In the genomic region with DNA sequence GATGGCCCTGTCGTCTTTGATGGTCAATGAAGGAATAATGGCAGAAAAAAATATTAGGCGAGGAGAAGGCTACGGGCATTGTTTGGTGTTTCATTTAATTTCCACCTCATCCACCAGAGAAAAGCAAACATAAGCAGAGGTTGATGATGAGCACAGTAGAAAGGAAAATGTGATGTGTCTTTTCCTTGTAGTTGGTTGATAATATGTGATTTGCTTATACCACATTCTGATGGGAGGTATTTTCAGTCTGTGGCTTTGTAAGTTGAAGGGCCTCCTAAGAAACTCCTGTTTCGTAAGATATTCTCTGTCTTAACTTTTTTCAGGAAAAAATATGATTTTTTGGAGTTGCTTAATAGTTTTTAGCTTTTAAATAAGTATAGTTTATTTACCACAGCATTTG, we compare ENCODE assay signal across 17 cellular contexts.
A peak's percentile ranks its signal among the peaks of the same experiment; 100 is the strongest.
DNase-seq lines count a peak whose midpoint lies in the region; ATAC-seq and FAIRE-seq lines count a peak whose summit lies in the region.
"Had no signal": no experiment of that assay in that cellular context is flagged by ENCODE, and none has a peak within 500 bp of the region (broad histone marks: within the 10 kb centered on the region; RNA-seq: fewer than 3 reads in every experiment).

No MANE protein-coding gene starts in this region.

- ATAC-seq in central memory CD8-positive, alpha-beta T cell (replicated peaks; ENCODE audit: extremely low read depth, poor library complexity, severe bottlenecking), result no peak
- ATAC-seq: esophagus mucosa, left ventricle myocardium superior had no signal

- no peaks in the 10 kb centered on the region for H3K9me3 Mint-ChIP-seq in activated naive CD4-positive, alpha-beta T cell treated with anti-CD3 and anti-CD28 coated beads, Interleukin-2, amount 50 U/mL, for 24 hours
- peaks cover 3% of the 10 kb centered on the region for H3K9me3 Mint-ChIP-seq in T-helper 1 cell treated with Interleukin-12 subunit alpha and Interleukin-12 subunit beta and Interleukin-4 antibody, amounts not matched to agents 30 μg/mL and 1 μg/mL, for 36 hours
- no peaks in the 10 kb centered on the region for H3K9me3 Mint-ChIP-seq in central memory CD8-positive, alpha-beta T cell

- FAIRE-seq in urothelium cell line (lab: Jason Lieb, UNC), result no peak
- FAIRE-seq: G401.6, H54 had no signal

- no peaks in the 10 kb centered on the region for H3K27me3 Mint-ChIP-seq in activated naive CD4-positive, alpha-beta T cell treated with anti-CD3 and anti-CD28 coated beads, Interleukin-2, amount 50 U/mL, for 24 hours
- H3K27me3 Mint-ChIP-seq in T-helper 1 cell treated with Interleukin-12 subunit alpha and Interleukin-12 subunit beta and Interleukin-4 antibody, amounts not matched to agents 30 μg/mL and 1 μg/mL, for 36 hours (ENCODE audit: low read depth), result no peaks in the 10 kb centered on the region
- H3K27me3 Mint-ChIP-seq in central memory CD8-positive, alpha-beta T cell, result no peaks in the 10 kb centered on the region

- peak overlapping the region; percentile 91 for H3K27ac Mint-ChIP-seq in activated naive CD4-positive, alpha-beta T cell treated with anti-CD3 and anti-CD28 coated beads, Interleukin-2, amount 50 U/mL, for 24 hours
- peak overlapping the region; percentile 82 for H3K27ac Mint-ChIP-seq in T-helper 1 cell treated with Interleukin-12 subunit alpha and Interleukin-12 subunit beta and Interleukin-4 antibody, amounts not matched to agents 30 μg/mL and 1 μg/mL, for 36 hours
- peak overlapping the region; percentile 49 for H3K27ac Mint-ChIP-seq in central memory CD8-positive, alpha-beta T cell (ENCODE audit: low read depth)

- H3K36me3 Mint-ChIP-seq in activated naive CD4-positive, alpha-beta T cell treated with anti-CD3 and anti-CD28 coated beads, Interleukin-2, amount 50 U/mL, for 24 hours, result peaks cover 16% of the 10 kb centered on the region
- peaks cover 20% of the 10 kb centered on the region for H3K36me3 Mint-ChIP-seq in T-helper 1 cell treated with Interleukin-12 subunit alpha and Interleukin-12 subunit beta and Interleukin-4 antibody, amounts not matched to agents 30 μg/mL and 1 μg/mL, for 36 hours (ENCODE audit: low read depth)
- peaks cover 2% of the 10 kb centered on the region for H3K36me3 Mint-ChIP-seq in central memory CD8-positive, alpha-beta T cell (ENCODE audit: insufficient read depth)

- H3K4me3 Mint-ChIP-seq in activated naive CD4-positive, alpha-beta T cell treated with anti-CD3 and anti-CD28 coated beads, Interleukin-2, amount 50 U/mL, for 24 hours, result no peak overlapping the region
- H3K4me3 Mint-ChIP-seq in T-helper 1 cell treated with Interleukin-12 subunit alpha and Interleukin-12 subunit beta and Interleukin-4 antibody, amounts not matched to agents 30 μg/mL and 1 μg/mL, for 36 hours, result no peak overlapping the region
- H3K4me3 Mint-ChIP-seq in central memory CD8-positive, alpha-beta T cell, result no peak overlapping the region

- H3K4me1 Mint-ChIP-seq in activated naive CD4-positive, alpha-beta T cell treated with anti-CD3 and anti-CD28 coated beads, Interleukin-2, amount 50 U/mL, for 24 hours, result peaks cover 69% of the 10 kb centered on the region
- H3K4me1 Mint-ChIP-seq in T-helper 1 cell treated with Interleukin-12 subunit alpha and Interleukin-12 subunit beta and Interleukin-4 antibody, amounts not matched to agents 30 μg/mL and 1 μg/mL, for 36 hours (ENCODE audit: low read depth), result peaks cover 48% of the 10 kb centered on the region
- H3K4me1 Mint-ChIP-seq in central memory CD8-positive, alpha-beta T cell, result no peaks in the 10 kb centered on the region

- H3K27ac ChIP-seq in substantia nigra (ENCODE audit: low read depth, low read length, poor library complexity, severe bottlenecking), result peak overlapping the region; percentile 5
- H3K27ac ChIP-seq: uterus, WERI-Rb-1 had no signal

- DNase-seq in activated naive CD4-positive, alpha-beta T cell treated with Interleukin-2 at 50 U/mL for 16 hours, result no peak
- DNase-seq in central memory CD8-positive, alpha-beta T cell (ENCODE audit: low spot score in 2 of 2), result no peak
- DNase-seq in substantia nigra (lab: John Stamatoyannopoulos, UW), result no peak
- no peak for DNase-seq in DMS79 treated with DMSO at 0.1 percent for 48 hours (lab: John Stamatoyannopoulos, UW)
- no peak for DNase-seq in islet precursor cell
- no peak for DNase-seq in urothelium cell line (ENCODE audit: low spot score)
- DNase-seq: left ventricle myocardium superior; NCI-H2171; RPMI8226; stimulated activated CD4-positive, alpha-beta T cell treated with anti-CD3 and anti-CD28 coated beads, Interleukin-1b, Interleukin-23, amount 100 ng/mL, for 48 hours; uterus; WERI-Rb-1 had no signal
